10 cellular contexts compared by ENCODE assay signal in genomic region chrX:16807976-16808542, GRCh38. TPM values are rescaled to one million over a fixed set of nuclear protein-coding genes. Genes with fewer than 3 reads are reported as not detected.
A peak's percentile ranks its signal among the peaks of the same experiment; 100 is the strongest.
DNase-seq lines count a peak whose midpoint lies in the region; ATAC-seq and TF ChIP-seq lines count a peak whose summit lies in the region.
"Had no signal": no experiment of that assay in that cellular context is flagged by ENCODE, and none has a peak within 500 bp of the region (broad histone marks: within the 10 kb centered on the region; RNA-seq: fewer than 3 reads in every experiment).

No MANE protein-coding gene starts in this region.

- H3K4me2 ChIP-seq in DOHH2 (ENCODE audit: low read length), result peak overlapping the region; percentile 26; the same call in 1 of the 2 replicates

- H3K36me3 ChIP-seq in DOHH2 (ENCODE audit: control insufficient read depth, low read length), result peaks cover 45% of the 10 kb centered on the region

- no peak overlapping the region for H3K4me3 ChIP-seq in DOHH2 (ENCODE audit: low read length)

- H3F3A ChIP-seq in DOHH2 (ENCODE audit: control insufficient read depth, insufficient read depth), result peaks cover 9% of the 10 kb centered on the region; the same call in 1 of the 2 replicates

- DNase-seq in NCI-H460 (ENCODE audit: extremely low read depth, low read depth), result peak; percentile 52
- peak; percentile 32 for DNase-seq in epidermal melanocyte (ENCODE audit: insufficient read length, low spot score)
- DNase-seq in omental fat pad (ENCODE audit: low spot score), result no peak
- DNase-seq in foreskin melanocyte, result no peak
- no peak for DNase-seq in UCSD-AML1 (lab: John Stamatoyannopoulos, UW; ENCODE audit: unreplicated experiment)
- no peak for DNase-seq in NCI-H345 (lab: John Stamatoyannopoulos, UW)
- DNase-seq: activated CD4-positive, alpha-beta memory T cell treated with anti-CD3 and anti-CD28 coated beads, Interleukin-2, amount 10 ng/mL, durations not matched to agents 7 days and 5 days; kidney glomerular epithelial cell had no signal

- no peaks in the 10 kb centered on the region for H3K9me2 ChIP-seq in DOHH2 (replicated peaks; ENCODE audit: control insufficient read depth, low read length)

- H3K79me2 ChIP-seq in DOHH2 (ENCODE audit: control insufficient read depth, low read length), result peaks cover 93% of the 10 kb centered on the region

- no peaks in the 10 kb centered on the region for H3K9me3 ChIP-seq in DOHH2 (ENCODE audit: control insufficient read depth, insufficient read depth, low read length)

- peaks cover 49% of the 10 kb centered on the region for H3K4me1 ChIP-seq in DOHH2 (ENCODE audit: control insufficient read depth, low read length)

- peak overlapping the region; percentile 30 for H3K27ac ChIP-seq in DOHH2 (ENCODE audit: low read depth, low read length)

- ATAC-seq in omental fat pad (ENCODE audit: low FRiP score), result peak; percentile 85
- ATAC-seq in GM19328 (IDR thresholded peaks at IDR 0.05; ENCODE audit: unreplicated experiment), result no peak

- H3K27me3 ChIP-seq in DOHH2 (ENCODE audit: control insufficient read depth, low read length), result no peaks in the 10 kb centered on the region

- H4K20me1 ChIP-seq in DOHH2 (ENCODE audit: control insufficient read depth, insufficient read depth, low read depth, low read length), result 0 out of 2 replicates have a peak, but pooled peaks cover 5% of the 10 kb centered on the region

- TF ChIP-seq CTCF in DOHH2 (IDR thresholded peaks at IDR 0.05; ENCODE audit: low read depth, low read length, poor library complexity, severe bottlenecking) (no peak), omental fat pad (IDR thresholded peaks at IDR 0.05) (no peak)

RNA-seq across cellular contexts. Expression of gene TXLNG, which starts 21.8 kb away (rescaled TPM):
- total RNA-seq in NCI-H460 (2014; rRNA removed; shearing (Covaris generic)), result 32.6 and 38.3 TPM in 2 replicates
- polyA plus RNA-seq in NCI-H460 (2014; cell fraction: nucleus; rRNA removed), result 33.4 and 45.7 TPM in 2 replicates
- total RNA-seq in omental fat pad, result 10 to 100 TPM; 13.9 to 45.1 (median 34.3) TPM

Comparison
In these comparisons a context has a peak if more than half of its experiments do, and no peak if none do; other contexts are left out.
1. DNase-seq: peak in NCI-H460 (single experiment) and epidermal melanocyte (single experiment); none in omental fat pad (single experiment), foreskin melanocyte (single experiment), UCSD-AML1 (single experiment) and NCI-H345 (single experiment).